Comparison of ENCODE assay signal across 26 cellular contexts in genomic region chr11:75781831-75782230, GRCh38. TPM values are rescaled to one million over a fixed set of nuclear protein-coding genes. Genes with fewer than 3 reads are reported as not detected.
DNase-seq lines count a peak whose midpoint lies in the region; ATAC-seq, FAIRE-seq and TF ChIP-seq lines count a peak whose summit lies in the region.
"Had no signal": no experiment of that assay in that cellular context is flagged by ENCODE, and none has a peak within 500 bp of the region (broad histone marks: within the 10 kb centered on the region; RNA-seq: fewer than 3 reads in every experiment).

No MANE protein-coding gene starts in this region.

- TF ChIP-seq EP300 in HepG2 (IDR thresholded peaks at IDR 0.05; ENCODE audit: low read depth in 2 of 2, low read length in 2 of 2) (no peak), HepG2 (CRISPR knock-in tag; IDR thresholded peaks at IDR 0.05; ENCODE audit: borderline replicate concordance) (no peak)

- H3K9me3 ChIP-seq in PC-9 (ENCODE audit: insufficient read depth, low read depth) (no peaks in the 10 kb centered on the region), HepG2 (ENCODE audit: low read length) (no peaks in the 10 kb centered on the region), HAP-1 (no peaks in the 10 kb centered on the region), BE2C (no peaks in the 10 kb centered on the region)
- H3K9me3 ChIP-seq: BLaER1 treated with 17β-estradiol and CSF1 and Interleukin-3, amounts not matched to agents 10 nM and 100 nM; Caco-2 had no signal

- H3K36me3 ChIP-seq in PC-9 (ENCODE audit: low read depth) (no peaks in the 10 kb centered on the region), HepG2 (replicated peaks in 1 of 2; ENCODE audit: control insufficient read depth in 1 of 2, insufficient read depth in 2 of 2, low read length in 2 of 2) (peaks cover 0 to 3% of the 10 kb centered on the region in 2 experiments; a peak in 2 of 5 replicates), HAP-1 (replicated peaks) (no peaks in the 10 kb centered on the region), BE2C (no peaks in the 10 kb centered on the region)
- H3K36me3 ChIP-seq: BLaER1 treated with 17β-estradiol and CSF1 and Interleukin-3, amounts not matched to agents 10 nM and 100 nM had no signal

- BruUV-seq in PC-9 (replicated peaks; lab: Mats Ljungman, UMichigan) (no TSS peak), HepG2 (replicated peaks; lab: Mats Ljungman, UMichigan) (no TSS peak)

- H3K9me2 ChIP-seq in PC-9 (ENCODE audit: insufficient read depth): no peaks in the 10 kb centered on the region

- H2AFZ ChIP-seq in PC-9 (no peak overlapping the region), HepG2 (ENCODE audit: low read length) (no peak overlapping the region)

- H3K4me1 ChIP-seq in PC-9 (replicated peaks; ENCODE audit: insufficient read depth): peaks cover 50% of the 10 kb centered on the region
- peaks cover 71% of the 10 kb centered on the region for H3K4me1 ChIP-seq in HepG2 (ENCODE audit: insufficient read depth, low read length)
- no peaks in the 10 kb centered on the region for H3K4me1 ChIP-seq in HAP-1
- no peaks in the 10 kb centered on the region for H3K4me1 ChIP-seq in BE2C

- TF ChIP-seq CTCF in PC-9 (conservative IDR thresholded peaks at IDR 0.05) (no peak), HepG2 (CRISPR knock-in tag; IDR thresholded peaks at IDR 0.05) (no peak), coronary artery (IDR thresholded peaks at IDR 0.05) (no peak), BE2C (IDR thresholded peaks at IDR 0.05; ENCODE audit: low read depth, low read length) (no peak)

- H3K79me2 ChIP-seq in PC-9 (ENCODE audit: low read depth) (0 out of 2 replicates have a peak, but pooled peaks cover 6% of the 10 kb centered on the region), HepG2 (ENCODE audit: insufficient read depth, low read length) (no peaks in the 10 kb centered on the region)

- H3K4me1 Mint-ChIP-seq in activated T-cell treated with anti-CD3 and anti-CD28 coated beads, Interleukin-2, amount 50 U/mL, for 4 hours (ENCODE audit: low read depth): peaks cover 10% of the 10 kb centered on the region

- peaks cover 23% of the 10 kb centered on the region for H3F3A ChIP-seq in PC-9 (ENCODE audit: insufficient read depth, low read depth)

- CTCF ChIA-PET in PC-9 (lab: Charles Lee): interaction anchor here (0.6 kb wide), 1 partner anchor 198 kb away, joined by 4 read pairs; no protein-coding TSS in a partner anchor
- CTCF ChIA-PET in HepG2 (lab: Yijun Ruan, JAX; ENCODE audit: low intra/inter-chr PET ratio, low total read pairs): no interaction called here

- 0 out of 2 replicates have a peak overlapping the region, but pooled peaks have one; percentile 57 for H3K9ac ChIP-seq in HepG2 (ENCODE audit: insufficient read depth, low read depth, low read length)
- H3K9ac ChIP-seq: BLaER1 treated with 17β-estradiol and CSF1 and Interleukin-3, amounts not matched to agents 10 nM and 100 nM had no signal

- in situ Hi-C loops in HepG2 (cut with HindIII; ENCODE audit: extremely low pct_ligation_motif_present, low pct_unique_long_range_greater_than_20kb): no loop called here
- in situ Hi-C loops in HAP-1 (cut with MboI; ENCODE audit: low sequenced_read_pairs): no loop called here

- no peak for TF ChIP-seq POLR2A in HepG2 (IDR thresholded peaks at IDR 0.05; ENCODE audit: insufficient read depth in 1 of 2, low read depth in 2 of 2, low read length in 2 of 2)

- H3K9me3 Mint-ChIP-seq in activated T-cell treated with anti-CD3 and anti-CD28 coated beads, Interleukin-2, amount 50 U/mL, for 4 hours: no peaks in the 10 kb centered on the region
- H3K9me3 Mint-ChIP-seq: CD4-positive, alpha-beta T cell; CD8-positive, alpha-beta T cell had no signal

- TF ChIP-seq RAD21 in HepG2 (CRISPR knock-in tag; IDR thresholded peaks at IDR 0.05): no peak

- H3K4me3 Mint-ChIP-seq in activated T-cell treated with anti-CD3 and anti-CD28 coated beads, Interleukin-2, amount 50 U/mL, for 4 hours: no peak overlapping the region
- H3K4me3 Mint-ChIP-seq: CD4-positive, alpha-beta T cell; CD8-positive, alpha-beta T cell had no signal

- H3K27me3 ChIP-seq in PC-9 (ENCODE audit: insufficient read depth, low read depth): no peaks in the 10 kb centered on the region
- no peaks in the 10 kb centered on the region for H3K27me3 ChIP-seq in HepG2 (ENCODE audit: control insufficient read depth in 1 of 2, insufficient read depth in 2 of 2, low read length in 2 of 2)
- no peaks in the 10 kb centered on the region for H3K27me3 ChIP-seq in HAP-1 (ENCODE audit: low read depth)
- no peaks in the 10 kb centered on the region for H3K27me3 ChIP-seq in BE2C
- H3K27me3 ChIP-seq: BLaER1 treated with 17β-estradiol and CSF1 and Interleukin-3, amounts not matched to agents 10 nM and 100 nM had no signal

- DNase-seq in PC-9 (no peak), caudate nucleus (lab: John Stamatoyannopoulos, UW) (peak in 13 of 61 donors; percentile 6 to 63 (median 17)), HepG2 (ENCODE audit: low spot score) (no peak), putamen (ENCODE audit: low spot score) (peak; percentile 53), coronary artery (ENCODE audit: low spot score) (no peak), HAP-1 (ENCODE audit: low spot score in 2 of 2) (no peak), BE2C (no peak)
- no peak for DNase-seq in activated T-cell treated with anti-CD3 and anti-CD28 coated beads, Interleukin-2, amount 50 U/mL, for 4 hours
- DNase-seq: 8988T; ACHN; Caco-2; CD4-positive, alpha-beta T cell; CD8-positive, alpha-beta T cell; DMS 273 treated with DMSO at 0.1 percent for 48 hours; DMS153; DMS53; DMS79; DND-41; EL; GDM1 had no signal

- no peak for FAIRE-seq in HepG2 (lab: Jason Lieb, UNC)
- FAIRE-seq: A204.1, GM12878, GM12892, GM18507 had no signal

- intact Hi-C loops in PC-9 (cut with micrococcal nuclease; ENCODE audit: unreplicated experiment): no loop called here
- intact Hi-C loops in HepG2 (cut with micrococcal nuclease; ENCODE audit: unreplicated experiment): no loop called here

- WGBS in HepG2 (ENCODE audit: low lambda C conversion rate): 98% methylated on average over 6 of the region's 9 CpGs

- POLR2A ChIA-PET in PC-9 (lab: Charles Lee; ENCODE audit: unreplicated experiment) (no interaction called here), HepG2 (lab: Yijun Ruan, JAX) (interaction anchor here (1.6 to 7.9 kb wide), 7 partner anchors 13 to 61 kb away, joined by 4 to 138 read pairs (median 23); no protein-coding TSS in a partner anchor)

- no peaks in the 10 kb centered on the region for H3K27me3 Mint-ChIP-seq in activated T-cell treated with anti-CD3 and anti-CD28 coated beads, Interleukin-2, amount 50 U/mL, for 4 hours (ENCODE audit: low read depth)
- H3K27me3 Mint-ChIP-seq: CD4-positive, alpha-beta T cell had no signal

- ATAC-seq in HepG2: no peak
- no peak for ATAC-seq in activated T-cell treated with anti-CD3 and anti-CD28 coated beads, Interleukin-2, amount 50 U/mL, for 4 hours
- ATAC-seq: CD8-positive, alpha-beta T cell; GM12878 had no signal

- H3K36me3 Mint-ChIP-seq in activated T-cell treated with anti-CD3 and anti-CD28 coated beads, Interleukin-2, amount 50 U/mL, for 4 hours (ENCODE audit: insufficient read depth): no peaks in the 10 kb centered on the region
- H3K36me3 Mint-ChIP-seq: CD8-positive, alpha-beta T cell had no signal

- H4K20me1 ChIP-seq in PC-9 (ENCODE audit: insufficient read depth) (no peaks in the 10 kb centered on the region), HepG2 (ENCODE audit: insufficient read depth, low read length) (no peaks in the 10 kb centered on the region)
- H4K20me1 ChIP-seq: BLaER1 treated with 17β-estradiol and CSF1 and Interleukin-3, amounts not matched to agents 10 nM and 100 nM had no signal

- no peak overlapping the region for H3K4me2 ChIP-seq in PC-9
- H3K4me2 ChIP-seq in HepG2 (ENCODE audit: low read depth, low read length): no peak overlapping the region
- H3K4me2 ChIP-seq: BLaER1 treated with 17β-estradiol and CSF1 and Interleukin-3, amounts not matched to agents 10 nM and 100 nM had no signal

- no peak overlapping the region for H3K4me3 ChIP-seq in PC-9
- no peak overlapping the region for H3K4me3 ChIP-seq in HepG2 (replicated peaks in 1 of 3; ENCODE audit: insufficient read depth in 1 of 3, low read depth in 2 of 3, low read length in 3 of 3)
- H3K4me3 ChIP-seq in coronary artery: no peak overlapping the region
- no peak overlapping the region for H3K4me3 ChIP-seq in HAP-1
- H3K4me3 ChIP-seq in BE2C (ENCODE audit: low read depth, low read length): no peak overlapping the region
- H3K4me3 ChIP-seq: BLaER1 treated with 17β-estradiol and CSF1 and Interleukin-3, amounts not matched to agents 10 nM and 100 nM; GM12878 had no signal

- peak overlapping the region; percentile 68 for H3K27ac ChIP-seq in PC-9
- peak overlapping the region; percentile 26 for H3K27ac ChIP-seq in caudate nucleus (ENCODE audit: low read depth, low read length)
- H3K27ac ChIP-seq in HepG2 (ENCODE audit: extremely low read length, insufficient read depth, low read length): peak overlapping the region; percentile 92
- no peak overlapping the region for H3K27ac ChIP-seq in coronary artery
- H3K27ac ChIP-seq: BLaER1 treated with 17β-estradiol and CSF1 and Interleukin-3, amounts not matched to agents 10 nM and 100 nM; C4-2B had no signal

RNA-seq across cellular contexts. Expression of gene DGAT2, which starts 13.3 kb away (rescaled TPM):
- total RNA-seq in PC-9 (2021) (6.5 and 7.1 TPM in 2 replicates), HepG2 (2016; rRNA removed; fragmentation: Illumina TruSeq; extraction: Trizol) (39.4 and 65.6 TPM in 2 replicates)
- total RNA-seq in HepG2 (2016; cell fraction: cytosol; rRNA removed; fragmentation: Illumina TruSeq; extraction: Trizol; ENCODE audit: low read depth): 13.6 and 17.8 TPM in 2 replicates
- total RNA-seq in HepG2 (2016; cell fraction: insoluble cytoplasmic fraction; rRNA removed; fragmentation: Illumina TruSeq; extraction: Trizol): 37.7 and 67.0 TPM in 2 replicates
- 33.7 and 43.0 TPM in 2 replicates for total RNA-seq in HepG2 (2016; cell fraction: membrane; rRNA removed; fragmentation: Illumina TruSeq; extraction: Trizol)
- 51.0 and 57.6 TPM in 2 replicates for total RNA-seq in HepG2 (2016; cell fraction: nucleus; rRNA removed; fragmentation: Illumina TruSeq; extraction: Trizol)
- polyA plus RNA-seq in HepG2 (2011; rRNA removed): 39.0 and 47.6 TPM in 2 replicates
- 38.9 and 41.0 TPM in 2 replicates for polyA plus RNA-seq in HepG2 (2011; cell fraction: cytosol; rRNA removed)
- 13.1 and 13.7 TPM in 2 replicates for polyA plus RNA-seq in HepG2 (2011; cell fraction: nucleus; rRNA removed)
- 15.7 and 19.7 TPM in 2 replicates for polyA plus RNA-seq in HepG2 (2012)
- 13.9 and 19.4 TPM in 2 replicates for polyA plus RNA-seq in HepG2 (2016; cell fraction: cytosol; fragmentation: Illumina TruSeq; extraction: Trizol; ENCODE audit: low read depth)
- polyA plus RNA-seq in HepG2 (2016; cell fraction: insoluble cytoplasmic fraction; fragmentation: Illumina TruSeq; extraction: Trizol; ENCODE audit: low read depth): 39.1 and 40.5 TPM in 2 replicates
- 26.5 and 38.6 TPM in 2 replicates for polyA plus RNA-seq in HepG2 (2016; cell fraction: membrane; fragmentation: Illumina TruSeq; extraction: Trizol; ENCODE audit: low read depth)
- 85.2 and 85.5 TPM in 2 replicates for polyA plus RNA-seq in HepG2 (2016; cell fraction: nucleus; fragmentation: Illumina TruSeq; extraction: Trizol; ENCODE audit: insufficient read depth, low read depth)
- 9.8 and 63.2 TPM in 2 replicates for polyA minus RNA-seq in HepG2 (2011; rRNA and poly(A)+ RNA removed; ENCODE audit: low replicate concordance)
- polyA minus RNA-seq in HepG2 (2011; cell fraction: cytosol; rRNA and poly(A)+ RNA removed): 11.2 and 11.5 TPM in 2 replicates
- polyA minus RNA-seq in HepG2 (2011; cell fraction: nucleus; rRNA and poly(A)+ RNA removed): 9.3 and 9.8 TPM in 2 replicates
- 1 to 10 TPM; 5.0 to 9.8 (median 5.8) TPM for total RNA-seq in activated T-cell treated with anti-CD3 and anti-CD28 coated beads, Interleukin-2, amount 50 U/mL, for 4 hours
- polyA plus RNA-seq in BE2C (2012; ENCODE audit: insufficient read depth, insufficient read length, low read depth): 2.6 TPM
- total RNA-seq: CD8-positive, alpha-beta T cell had no signal

RNA-seq across cellular contexts. Expression of gene UVRAG, which starts 33.2 kb away (rescaled TPM):
- 18.6 and 20.4 TPM in 2 replicates for total RNA-seq in PC-9 (2021)
- 17.2 and 17.3 TPM in 2 replicates for total RNA-seq in HepG2 (2016; rRNA removed; fragmentation: Illumina TruSeq; extraction: Trizol)
- total RNA-seq in HepG2 (2016; cell fraction: cytosol; rRNA removed; fragmentation: Illumina TruSeq; extraction: Trizol; ENCODE audit: low read depth): 6.1 and 9.8 TPM in 2 replicates
- total RNA-seq in HepG2 (2016; cell fraction: insoluble cytoplasmic fraction; rRNA removed; fragmentation: Illumina TruSeq; extraction: Trizol): 15.0 and 18.0 TPM in 2 replicates
- total RNA-seq in HepG2 (2016; cell fraction: membrane; rRNA removed; fragmentation: Illumina TruSeq; extraction: Trizol): 11.6 and 11.7 TPM in 2 replicates
- total RNA-seq in HepG2 (2016; cell fraction: nucleus; rRNA removed; fragmentation: Illumina TruSeq; extraction: Trizol): 43.2 and 46.0 TPM in 2 replicates
- polyA plus RNA-seq in HepG2 (2011; rRNA removed): 8.9 and 9.7 TPM in 2 replicates
- 5.6 and 7.4 TPM in 2 replicates for polyA plus RNA-seq in HepG2 (2011; cell fraction: cytosol; rRNA removed)
- polyA plus RNA-seq in HepG2 (2011; cell fraction: nucleus; rRNA removed): 8.4 TPM in 2 replicates
- polyA plus RNA-seq in HepG2 (2012): 8.4 and 11.9 TPM in 2 replicates
- 1.5 and 1.6 TPM in 2 replicates for polyA plus RNA-seq in HepG2 (2016; cell fraction: cytosol; fragmentation: Illumina TruSeq; extraction: Trizol; ENCODE audit: low read depth)
- 10.9 and 14.5 TPM in 2 replicates for polyA plus RNA-seq in HepG2 (2016; cell fraction: insoluble cytoplasmic fraction; fragmentation: Illumina TruSeq; extraction: Trizol; ENCODE audit: low read depth)
- 5.0 and 5.5 TPM in 2 replicates for polyA plus RNA-seq in HepG2 (2016; cell fraction: membrane; fragmentation: Illumina TruSeq; extraction: Trizol; ENCODE audit: low read depth)
- polyA plus RNA-seq in HepG2 (2016; cell fraction: nucleus; fragmentation: Illumina TruSeq; extraction: Trizol; ENCODE audit: insufficient read depth, low read depth): 20.6 and 22.8 TPM in 2 replicates
- 10.9 and 19.7 TPM in 2 replicates for polyA minus RNA-seq in HepG2 (2011; rRNA and poly(A)+ RNA removed; ENCODE audit: low replicate concordance)
- 5.9 and 6.2 TPM in 2 replicates for polyA minus RNA-seq in HepG2 (2011; cell fraction: cytosol; rRNA and poly(A)+ RNA removed)
- polyA minus RNA-seq in HepG2 (2011; cell fraction: nucleus; rRNA and poly(A)+ RNA removed): 77.1 and 79.4 TPM in 2 replicates
- total RNA-seq in activated T-cell treated with anti-CD3 and anti-CD28 coated beads, Interleukin-2, amount 50 U/mL, for 4 hours: 10 to 100 TPM; 14.4 to 15.8 (median 14.5) TPM
- 14.3 TPM for polyA plus RNA-seq in BE2C (2012; ENCODE audit: insufficient read depth, insufficient read length, low read depth)

Comparison
In these comparisons a context has a peak if more than half of its experiments do, and no peak if none do; other contexts are left out.
1. H3K27ac ChIP-seq: peak in PC-9 (single experiment), caudate nucleus (single experiment) and HepG2 (single experiment); none in coronary artery (0 of 2).